In the genomic region with DNA sequence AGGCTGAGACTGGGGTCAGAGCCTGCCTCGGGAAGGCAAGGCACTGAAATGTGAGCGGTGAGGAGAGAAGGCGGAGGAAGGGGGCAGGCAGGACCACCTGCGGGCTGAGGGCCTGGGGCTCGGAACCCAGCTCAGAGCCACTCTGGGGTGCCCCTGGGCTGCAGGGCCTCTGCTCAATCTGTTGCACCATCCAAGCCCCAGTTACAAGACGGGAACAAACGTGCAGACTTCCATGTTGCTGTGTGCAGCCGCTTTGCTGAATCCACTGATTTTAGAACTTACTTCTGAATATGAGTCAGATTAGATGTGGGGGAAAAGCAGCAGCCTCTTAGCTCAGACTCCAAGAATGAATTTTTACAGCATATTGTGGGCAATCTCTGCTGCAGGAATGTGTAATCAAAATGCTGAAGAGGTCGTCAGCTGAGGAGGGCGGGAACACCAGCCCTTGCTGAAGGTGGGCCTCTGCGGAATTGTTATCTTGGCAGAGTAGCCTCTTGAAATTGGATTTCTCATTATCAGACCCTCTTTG, we compare ENCODE assay signal across 13 cellular contexts. TPM values are rescaled to one million over a fixed set of nuclear protein-coding genes. Genes with fewer than 3 reads are reported as not detected.
A peak's percentile ranks its signal among the peaks of the same experiment; 100 is the strongest.
DNase-seq lines count a peak whose midpoint lies in the region; ATAC-seq, FAIRE-seq and TF ChIP-seq lines count a peak whose summit lies in the region.
"Had no signal": no experiment of that assay in that cellular context is flagged by ENCODE, and none has a peak within 500 bp of the region (broad histone marks: within the 10 kb centered on the region; RNA-seq: fewer than 3 reads in every experiment).

No MANE protein-coding gene starts in this region.

- H3K27ac Mint-ChIP-seq in astrocyte (ENCODE audit: unreplicated experiment) = no peak overlapping the region
- H3K27ac Mint-ChIP-seq in activated T-cell treated with anti-CD3 and anti-CD28 coated beads, Interleukin-2, amount 50 U/mL, for 24 hours = no peak overlapping the region
- no peak overlapping the region for H3K27ac Mint-ChIP-seq in natural killer cell
- H3K27ac Mint-ChIP-seq in Caco-2 (ENCODE audit: unreplicated experiment) = no peak overlapping the region
- H3K27ac Mint-ChIP-seq: natural killer cell treated with Interleukin-12 subunit alpha and Interleukin-12 subunit beta and Interleukin-15 and Interleukin-18, amount 100 ng/mL, for 72 hours had no signal

- H3K9me3 ChIP-seq in AG04450 (ENCODE audit: control insufficient read depth, insufficient read depth, low read length) (no peaks in the 10 kb centered on the region), astrocyte (ENCODE audit: insufficient read depth, low read depth, low read length) (no peaks in the 10 kb centered on the region), left lung (no peaks in the 10 kb centered on the region), Caco-2 (no peaks in the 10 kb centered on the region)
- H3K9me3 ChIP-seq: body of pancreas had no signal

- H4K20me1 ChIP-seq in astrocyte (ENCODE audit: insufficient read depth, low read length) = no peaks in the 10 kb centered on the region

- H3K4me1 ChIP-seq in astrocyte (ENCODE audit: insufficient read depth, low read length) (peaks cover 6% of the 10 kb centered on the region), left lung (no peaks in the 10 kb centered on the region), Caco-2 (no peaks in the 10 kb centered on the region)
- H3K4me1 ChIP-seq: body of pancreas had no signal

- intact Hi-C loops in left lung (cut with DNase I) (no loop called here), natural killer cell (cut with micrococcal nuclease) (no loop called here), Caco-2 (cut with micrococcal nuclease; ENCODE audit: unreplicated experiment) (no loop called here)

- H3K4me3 ChIP-seq in AG04450 (ENCODE audit: low read depth, low read length) (no peak overlapping the region), astrocyte (ENCODE audit: insufficient read depth, low read depth, low read length) (no peak overlapping the region), left lung (no peak overlapping the region), Caco-2 (ENCODE audit: low read depth, low read length) (no peak overlapping the region)
- H3K4me3 ChIP-seq: body of pancreas had no signal

- H3K27me3 ChIP-seq in AG04450 (ENCODE audit: control insufficient read depth, insufficient read depth, low read length) (peaks cover 9% of the 10 kb centered on the region), astrocyte (ENCODE audit: insufficient read depth, low read length) (peaks cover 2% of the 10 kb centered on the region), left lung (peaks cover 0 to 25% of the 10 kb centered on the region in 2 donors), Caco-2 (replicated peaks; ENCODE audit: control insufficient read depth, insufficient read depth, low read length) (no peaks in the 10 kb centered on the region; the same call in 1 of the 2 replicates)
- H3K27me3 ChIP-seq: body of pancreas had no signal

- no peaks in the 10 kb centered on the region for H3K36me3 ChIP-seq in astrocyte (ENCODE audit: insufficient read depth, low read length)
- H3K36me3 ChIP-seq in left lung = peaks cover 0 to 67% of the 10 kb centered on the region in 2 donors
- H3K36me3 ChIP-seq in Caco-2 (ENCODE audit: control insufficient read depth, insufficient read depth, low read length) = no peaks in the 10 kb centered on the region

- no peaks in the 10 kb centered on the region for H3K36me3 Mint-ChIP-seq in astrocyte (ENCODE audit: low read depth, unreplicated experiment)
- H3K36me3 Mint-ChIP-seq in activated T-cell treated with anti-CD3 and anti-CD28 coated beads, Interleukin-2, amount 50 U/mL, for 24 hours (ENCODE audit: low read depth) = peaks cover 74% of the 10 kb centered on the region
- peaks cover 21% of the 10 kb centered on the region for H3K36me3 Mint-ChIP-seq in natural killer cell
- H3K36me3 Mint-ChIP-seq in Caco-2 (ENCODE audit: insufficient read depth, unreplicated experiment) = no peaks in the 10 kb centered on the region

- H3K4me2 ChIP-seq in astrocyte (ENCODE audit: low read length) = peak overlapping the region; percentile 39

- H3K9ac ChIP-seq in astrocyte (ENCODE audit: low read length) = no peak overlapping the region

- ATAC-seq in left lung (peak; percentile 41), natural killer cell (no peak)
- ATAC-seq: body of pancreas; natural killer cell treated with Interleukin-12 subunit alpha and Interleukin-12 subunit beta and Interleukin-15 and Interleukin-18, amount 100 ng/mL, for 72 hours had no signal

- FAIRE-seq in astrocyte (lab: Jason Lieb, UNC) = no peak

- H3K9me3 Mint-ChIP-seq in astrocyte (ENCODE audit: unreplicated experiment) (no peaks in the 10 kb centered on the region), natural killer cell (no peaks in the 10 kb centered on the region), Caco-2 (ENCODE audit: unreplicated experiment) (no peaks in the 10 kb centered on the region)
- no peaks in the 10 kb centered on the region for H3K9me3 Mint-ChIP-seq in activated T-cell treated with anti-CD3 and anti-CD28 coated beads, Interleukin-2, amount 50 U/mL, for 24 hours
- H3K9me3 Mint-ChIP-seq: natural killer cell treated with Interleukin-12 subunit alpha and Interleukin-12 subunit beta and Interleukin-15 and Interleukin-18, amount 100 ng/mL, for 72 hours had no signal

- POLR2A ChIA-PET in AG04450 (lab: Yijun Ruan, JAX) = no interaction called here
- POLR2A ChIA-PET in Caco-2 (lab: Charles Lee) = no interaction called here

- DNase-seq in AG04450 (ENCODE audit: low read depth, low spot score) (peak; percentile 70), HCEC 1CT (peak; percentile 7), astrocyte (ENCODE audit: low read depth) (peak; percentile 88), left lung (no peak), natural killer cell (no peak), Caco-2 (no peak)
- DNase-seq in activated T-cell treated with anti-CD3 and anti-CD28 coated beads, Interleukin-2, amount 50 U/mL, for 24 hours = no peak
- no peak for DNase-seq in stimulated activated CD4-positive, alpha-beta T cell treated with anti-CD3 and anti-CD28 coated beads, Interleukin-12 subunit alpha, Interleukin-12 subunit beta, amount 100 ng/mL, for 4 hours
- DNase-seq: body of pancreas, C1 segment of cervical spinal cord, NCI-H1930 had no signal

- H3K27me3 Mint-ChIP-seq in astrocyte (ENCODE audit: low read depth, unreplicated experiment) (peaks cover 31% of the 10 kb centered on the region), natural killer cell (ENCODE audit: low read depth in 2 of 2) (no peaks in the 10 kb centered on the region), Caco-2 (ENCODE audit: insufficient read depth, unreplicated experiment) (peaks cover 16% of the 10 kb centered on the region)
- no peaks in the 10 kb centered on the region for H3K27me3 Mint-ChIP-seq in activated T-cell treated with anti-CD3 and anti-CD28 coated beads, Interleukin-2, amount 50 U/mL, for 24 hours
- H3K27me3 Mint-ChIP-seq: natural killer cell treated with Interleukin-12 subunit alpha and Interleukin-12 subunit beta and Interleukin-15 and Interleukin-18, amount 100 ng/mL, for 72 hours had no signal

- no peak overlapping the region for H2AFZ ChIP-seq in astrocyte (ENCODE audit: low read depth, low read length)

- no peak for TF ChIP-seq CTCF in AG04450 (IDR thresholded peaks at IDR 0.05; ENCODE audit: low read depth, low read length)
- no peak for TF ChIP-seq CTCF in astrocyte (IDR thresholded peaks at IDR 0.05; ENCODE audit: insufficient read depth, low read depth, low read length)
- TF ChIP-seq CTCF in left lung (IDR thresholded peaks at IDR 0.05) = no peak
- TF ChIP-seq CTCF in natural killer cell (IDR thresholded peaks at IDR 0.05) = no peak
- no peak for TF ChIP-seq CTCF in Caco-2 (IDR thresholded peaks at IDR 0.05; ENCODE audit: insufficient read depth in 1 of 2, low read depth in 1 of 2, low read length in 1 of 2, severe bottlenecking in 1 of 2, unreplicated experiment in 1 of 2)

- H3K27ac ChIP-seq in AG04450 (ENCODE audit: low read depth, low read length) (peak overlapping the region; percentile 68), astrocyte (ENCODE audit: low read depth, low read length) (no peak overlapping the region), left lung (no peak overlapping the region)
- H3K27ac ChIP-seq: body of pancreas had no signal

- CTCF ChIA-PET in AG04450 (lab: Charles Lee) (interaction anchor here (0.5 to 1.7 kb wide), 3 partner anchors 209 to 423 kb away, joined by 3 to 8 read pairs (median 5); no protein-coding TSS in a partner anchor), Caco-2 (lab: Charles Lee) (no interaction called here)

- H3K4me3 Mint-ChIP-seq in astrocyte (ENCODE audit: unreplicated experiment) = no peak overlapping the region
- no peak overlapping the region for H3K4me3 Mint-ChIP-seq in activated T-cell treated with anti-CD3 and anti-CD28 coated beads, Interleukin-2, amount 50 U/mL, for 24 hours
- H3K4me3 Mint-ChIP-seq in natural killer cell = no peak overlapping the region
- no peak overlapping the region for H3K4me3 Mint-ChIP-seq in Caco-2 (ENCODE audit: unreplicated experiment)
- H3K4me3 Mint-ChIP-seq: natural killer cell treated with Interleukin-12 subunit alpha and Interleukin-12 subunit beta and Interleukin-15 and Interleukin-18, amount 100 ng/mL, for 72 hours had no signal

- H3K4me1 Mint-ChIP-seq in astrocyte (ENCODE audit: low read depth, unreplicated experiment) (peaks cover 17% of the 10 kb centered on the region), natural killer cell (peaks cover 11 to 37% of the 10 kb centered on the region in 2 donors), Caco-2 (ENCODE audit: low read depth, unreplicated experiment) (no peaks in the 10 kb centered on the region)
- peaks cover 6% of the 10 kb centered on the region for H3K4me1 Mint-ChIP-seq in activated T-cell treated with anti-CD3 and anti-CD28 coated beads, Interleukin-2, amount 50 U/mL, for 24 hours (ENCODE audit: low read depth)

- BruUV-seq in Caco-2 (replicated peaks; lab: Mats Ljungman, UMichigan) = no TSS peak

- no peaks in the 10 kb centered on the region for H3K79me2 ChIP-seq in astrocyte (ENCODE audit: insufficient read depth, low read length)

RNA-seq across cellular contexts. Expression of a gene that starts 21.6 kb away (rescaled TPM):
- 0.01 TPM in 1 of 2 replicates, not detected in the other for polyA plus RNA-seq in AG04450 (2011; rRNA removed)
- not detected in 2 replicates for polyA minus RNA-seq in AG04450 (2011; rRNA and poly(A)+ RNA removed)
- total RNA-seq in astrocyte (0.23 TPM in 1 of 2 replicates, not detected in the other), left lung (10 to 100 TPM; 24.2 to 57.9 TPM), natural killer cell (100 to 1,000 TPM; 130 to 146 (median 131) TPM), Caco-2 (2022) (not detected in 2 replicates)
- total RNA-seq: kidney epithelial cell had no signal

Comparison
In these comparisons a context has a peak if more than half of its experiments do, and no peak if none do; other contexts are left out.
1. DNase-seq: peak in AG04450 (single experiment), HCEC 1CT (single experiment) and astrocyte (single experiment); none in left lung (0 of 2), activated T-cell treated with anti-CD3 and anti-CD28 coated beads, Interleukin-2, amount 50 U/mL, for 24 hours (single experiment), natural killer cell (single experiment), stimulated activated CD4-positive, alpha-beta T cell treated with anti-CD3 and anti-CD28 coated beads, Interleukin-12 subunit alpha, Interleukin-12 subunit beta, amount 100 ng/mL, for 4 hours (single experiment) and Caco-2 (0 of 2).
2. RNA of a gene that starts 21.6 kb away (total RNA-seq): 130 to 146 TPM in natural killer cell and 24.2 to 57.9 TPM in left lung; 0.23 TPM in astrocyte and not detected in Caco-2; every median in the first group is over 10 times any median in the second.